In genomic region chr12:6890789-6891624, GRCh38 we compare ENCODE assay signal across 8 cellular contexts. TPM values are rescaled to one million over a fixed set of nuclear protein-coding genes. Genes with fewer than 3 reads are reported as not detected.
A peak's percentile ranks its signal among the peaks of the same experiment; 100 is the strongest.
DNase-seq lines count a peak whose midpoint lies in the region; ATAC-seq lines count a peak whose summit lies in the region.

No MANE protein-coding gene starts in this region.

- peak overlapping the region; percentile 96 for H3K27ac ChIP-seq in effector memory CD4-positive, alpha-beta T cell (ENCODE audit: insufficient read depth, low read length, poor library complexity, severe bottlenecking)
- peak overlapping the region; percentile 88 for H3K27ac ChIP-seq in mesendoderm (ENCODE audit: low read depth, low read length)

- peak overlapping the region; percentile 98 for H3K18ac ChIP-seq in mesendoderm (ENCODE audit: low read length)

- WGBS in mesendoderm (ENCODE audit: extremely low coverage, insufficient coverage, low lambda C conversion rate), result no CpG with 5 or more reads among the region's 67 CpGs

- H3K4ac ChIP-seq in mesendoderm (ENCODE audit: low read depth, low read length), result peak overlapping the region; percentile 85

- H2BK5ac ChIP-seq in mesendoderm (ENCODE audit: low read length), result peak overlapping the region; percentile 33

- peak overlapping the region; percentile 98 for H2BK15ac ChIP-seq in mesendoderm (replicated peaks; ENCODE audit: low read depth)

- peak overlapping the region; percentile 71 for H4K5ac ChIP-seq in mesendoderm (ENCODE audit: low read length)

- peak overlapping the region; percentile 95 for H4K8ac ChIP-seq in mesendoderm (ENCODE audit: low read depth, low read length)

- in situ Hi-C loops in Caki2 (cut with HindIII; ENCODE audit: low pct_unique_long_range_greater_than_20kb, low sequenced_read_pairs), result no loop called here

- peak overlapping the region; percentile 85 for H3K9ac ChIP-seq in mesendoderm (ENCODE audit: low read length)

- no peaks in the 10 kb centered on the region for H3K79me2 ChIP-seq in mesendoderm (ENCODE audit: control insufficient read depth, insufficient read depth, low read length)

- no peaks in the 10 kb centered on the region for H3K79me1 ChIP-seq in mesendoderm (ENCODE audit: low read length)

- no peaks in the 10 kb centered on the region for H3K9me3 ChIP-seq in effector memory CD4-positive, alpha-beta T cell (ENCODE audit: control insufficient read depth, low read length)

- peak overlapping the region; percentile 96 for H2BK120ac ChIP-seq in mesendoderm (ENCODE audit: low read depth, low read length)

- H3K4me3 ChIP-seq in effector memory CD4-positive, alpha-beta T cell (ENCODE audit: insufficient read depth, low read depth, low read length, poor library complexity, severe bottlenecking), result peak overlapping the region; percentile 67
- peak overlapping the region; percentile 35 for H3K4me3 ChIP-seq in mesendoderm (ENCODE audit: low read length)

- H3K56ac ChIP-seq in mesendoderm (ENCODE audit: low read length), result peak overlapping the region; percentile 88

- peak overlapping the region; percentile 76 for H3K4me2 ChIP-seq in mesendoderm (ENCODE audit: low read length)

- peak; percentile 97 for DNase-seq in Caki2 (ENCODE audit: low read depth)
- DNase-seq in HT1080 (ENCODE audit: low read depth), result peak; percentile 95
- peak; percentile 82 for DNase-seq in NK-92 treated with Interleukin-12 subunit alpha and Interleukin-12 subunit beta, amount 100 ng/mL, for 24 hours (lab: John Stamatoyannopoulos, UW)
- peak; percentile 96 to 97 for DNase-seq in activated CD8-positive, alpha-beta memory T cell treated with anti-CD3 and anti-CD28 coated beads for 4 hours (ENCODE audit: low read depth in 2 of 2)
- DNase-seq in effector memory CD4-positive, alpha-beta T cell, result peak; percentile 96 to 98 (median 98)
- peak; percentile 98 for DNase-seq in mesendoderm
- DNase-seq in stimulated activated CD8-positive, alpha-beta memory T cell treated with anti-CD3 and anti-CD28 coated beads, Interleukin-12 subunit alpha, Interleukin-12 subunit beta, amount 100 ng/mL, for 4 hours (ENCODE audit: low read depth), result peak; percentile 99

- no peaks in the 10 kb centered on the region for H3K36me3 ChIP-seq in effector memory CD4-positive, alpha-beta T cell (ENCODE audit: control insufficient read depth, insufficient read depth, low read length)
- H3K36me3 ChIP-seq in mesendoderm (ENCODE audit: control insufficient read depth, insufficient read depth, low read length), result no peaks in the 10 kb centered on the region

- no peaks in the 10 kb centered on the region for H3K27me3 ChIP-seq in effector memory CD4-positive, alpha-beta T cell (replicated peaks; ENCODE audit: control insufficient read depth, insufficient read depth, low read length, poor library complexity, severe bottlenecking)
- no peaks in the 10 kb centered on the region for H3K27me3 ChIP-seq in mesendoderm (ENCODE audit: insufficient read depth, low read length, poor library complexity)

- peaks cover 6% of the 10 kb centered on the region for H3K4me1 ChIP-seq in effector memory CD4-positive, alpha-beta T cell (ENCODE audit: control insufficient read depth, insufficient read depth, low read length, poor library complexity, severe bottlenecking)
- H3K4me1 ChIP-seq in mesendoderm (ENCODE audit: control insufficient read depth, low read depth, low read length), result peaks cover 4% of the 10 kb centered on the region

- no peak overlapping the region for H2AK5ac ChIP-seq in mesendoderm (ENCODE audit: low read length)

- peak; percentile 96 for ATAC-seq in GM21360 (IDR thresholded peaks at IDR 0.05; ENCODE audit: unreplicated experiment)

- H3K23ac ChIP-seq in mesendoderm (ENCODE audit: low read length), result no peak overlapping the region

RNA-seq across cellular contexts. Expression of gene LRRC23, which starts 13.6 kb away (rescaled TPM):
- total RNA-seq in Caki2 (2014; rRNA removed; shearing (Covaris generic); ENCODE audit: low replicate concordance), result 25.4 and 37.8 TPM in 2 replicates
- total RNA-seq in HT1080 (2014; rRNA removed; shearing (Covaris generic)), result 3.5 and 3.6 TPM in 2 replicates
- polyA plus RNA-seq in HT1080 (2015; cell fraction: cytosol; rRNA removed), result 7.3 and 8.3 TPM in 2 replicates
- 5.1 and 7.0 TPM in 2 replicates for polyA plus RNA-seq in HT1080 (2015; cell fraction: nucleus; rRNA removed)
- 1.2 TPM for polyA plus RNA-seq in mesendoderm (2013, experiment 1 of 2)
- 1.3 TPM for polyA plus RNA-seq in mesendoderm (2013, experiment 2 of 2)

RNA-seq across cellular contexts. Expression of gene SPSB2, which starts 17.9 kb away (rescaled TPM):
- total RNA-seq in Caki2 (2014; rRNA removed; shearing (Covaris generic); ENCODE audit: low replicate concordance), result 63.0 and 79.5 TPM in 2 replicates
- 15.7 and 20.0 TPM in 2 replicates for total RNA-seq in HT1080 (2014; rRNA removed; shearing (Covaris generic))
- polyA plus RNA-seq in HT1080 (2015; cell fraction: cytosol; rRNA removed), result 12.8 and 13.7 TPM in 2 replicates
- 12.7 and 14.1 TPM in 2 replicates for polyA plus RNA-seq in HT1080 (2015; cell fraction: nucleus; rRNA removed)
- 6.0 TPM for polyA plus RNA-seq in mesendoderm (2013, experiment 1 of 2)
- 5.3 TPM for polyA plus RNA-seq in mesendoderm (2013, experiment 2 of 2)

RNA-seq across cellular contexts. Expression of gene ENO2, which starts 23.4 kb away (rescaled TPM):
- 91.9 and 127 TPM in 2 replicates for total RNA-seq in Caki2 (2014; rRNA removed; shearing (Covaris generic); ENCODE audit: low replicate concordance)
- 13.4 and 26.3 TPM in 2 replicates for total RNA-seq in HT1080 (2014; rRNA removed; shearing (Covaris generic))
- polyA plus RNA-seq in HT1080 (2015; cell fraction: cytosol; rRNA removed), result 88.1 and 90.1 TPM in 2 replicates
- polyA plus RNA-seq in HT1080 (2015; cell fraction: nucleus; rRNA removed), result 265 and 285 TPM in 2 replicates
- polyA plus RNA-seq in mesendoderm (2013, experiment 1 of 2), result 12.1 TPM
- 12.4 TPM for polyA plus RNA-seq in mesendoderm (2013, experiment 2 of 2)

RNA-seq across cellular contexts. Expression of gene TPI1, which starts 23.7 kb away (rescaled TPM):
- total RNA-seq in Caki2 (2014; rRNA removed; shearing (Covaris generic); ENCODE audit: low replicate concordance), result 3,126 and 3,575 TPM in 2 replicates
- 1,401 and 1,471 TPM in 2 replicates for total RNA-seq in HT1080 (2014; rRNA removed; shearing (Covaris generic))
- 1,284 and 1,433 TPM in 2 replicates for polyA plus RNA-seq in HT1080 (2015; cell fraction: cytosol; rRNA removed)
- 795 and 966 TPM in 2 replicates for polyA plus RNA-seq in HT1080 (2015; cell fraction: nucleus; rRNA removed)
- polyA plus RNA-seq in mesendoderm (2013, experiment 1 of 2), result 727 TPM
- polyA plus RNA-seq in mesendoderm (2013, experiment 2 of 2), result 759 TPM

RNA-seq across cellular contexts. Expression of gene ATN1, which starts 36.8 kb away (rescaled TPM):
- total RNA-seq in Caki2 (2014; rRNA removed; shearing (Covaris generic); ENCODE audit: low replicate concordance), result 0.84 and 2.8 TPM in 2 replicates
- total RNA-seq in HT1080 (2014; rRNA removed; shearing (Covaris generic)), result 6.6 and 11.6 TPM in 2 replicates
- 75.9 and 77.0 TPM in 2 replicates for polyA plus RNA-seq in HT1080 (2015; cell fraction: cytosol; rRNA removed)
- polyA plus RNA-seq in HT1080 (2015; cell fraction: nucleus; rRNA removed), result 111 and 113 TPM in 2 replicates
- polyA plus RNA-seq in mesendoderm (2013, experiment 1 of 2), result 69.5 TPM
- polyA plus RNA-seq in mesendoderm (2013, experiment 2 of 2), result 69.1 TPM

Comparison
In these comparisons a context has a peak if more than half of its experiments do, and no peak if none do; other contexts are left out.
1. Peak in every context shown above with its lines: DNase-seq, ATAC-seq, H3K4me3 ChIP-seq and H3K27ac ChIP-seq.